Comparison of ENCODE assay signal across 1 cellular context in genomic region chr11:91804057-91804456, GRCh38.
TF ChIP-seq lines count a peak whose summit lies in the region.

No MANE protein-coding gene starts in this region.

TF ChIP-seq in K562, 482 proteins besides CTCF, POLR2A, EP300 and RAD21 (continued from another document):
- TF ChIP-seq CHD7 (IDR thresholded peaks at IDR 0.05; ENCODE audit: low read depth, low read length), result no peak
- no peak for TF ChIP-seq FOXM1 (IDR thresholded peaks at IDR 0.05; ENCODE audit: low read depth)
- no peak for TF ChIP-seq FOXM1 (CRISPR knock-in tag; IDR thresholded peaks at IDR 0.05; ENCODE audit: low read depth)
- 0 out of 2 replicates have a peak, but pooled peaks have one; percentile 18 for TF ChIP-seq C11orf30 (IDR thresholded peaks at IDR 0.05; ENCODE audit: low read depth)
- peak; percentile 55 for TF ChIP-seq NFE2 (IDR thresholded peaks at IDR 0.05; ENCODE audit: low read depth)
- no peak for TF ChIP-seq FOXA3 (CRISPR knock-in tag; conservative IDR thresholded peaks at IDR 0.05 in 1 of 2, IDR thresholded peaks at IDR 0.05 in 1 of 2)
- peak; percentile 51 for TF ChIP-seq ZNF316 (IDR thresholded peaks at IDR 0.05)
- no peak for TF ChIP-seq USF2 (CRISPR knock-in tag; IDR thresholded peaks at IDR 0.05)
- 0 out of 4 replicates have a peak, but pooled peaks of 1 of the 2 experiments have one; percentile 25 for TF ChIP-seq HDAC1 (IDR thresholded peaks at IDR 0.05)
- TF ChIP-seq MAFG (tag; conservative IDR thresholded peaks at IDR 0.05), result peak; percentile 67; the same call in 1 of the 2 replicates
- TF ChIP-seq ZNF780A (CRISPR knock-in tag; IDR thresholded peaks at IDR 0.05), result no peak
- TF ChIP-seq ERF (CRISPR knock-in tag; IDR thresholded peaks at IDR 0.05), result no peak
- no peak for TF ChIP-seq CBX8 (IDR thresholded peaks at IDR 0.05; ENCODE audit: borderline replicate concordance, extremely low read depth, low read depth, low read length, poor library complexity, severe bottlenecking)
- no peak for TF ChIP-seq ELF4 (CRISPR knock-in tag; IDR thresholded peaks at IDR 0.05)
- no peak for TF ChIP-seq HDAC3 (IDR thresholded peaks at IDR 0.05; ENCODE audit: borderline replicate concordance, partially characterized antibody)
TF ChIP-seq in K562: peak in this region for 7.
